In genomic region chr10:46550076-46550790, GRCh38 we compare ENCODE assay signal across 11 cellular contexts. TPM values are rescaled to one million over a fixed set of nuclear protein-coding genes. Genes with fewer than 3 reads are reported as not detected.
A peak's percentile ranks its signal among the peaks of the same experiment; 100 is the strongest.
DNase-seq lines count a peak whose midpoint lies in the region; ATAC-seq, FAIRE-seq and TF ChIP-seq lines count a peak whose summit lies in the region.
"Had no signal": no experiment of that assay in that cellular context is flagged by ENCODE, and none has a peak within 500 bp of the region (broad histone marks: within the 10 kb centered on the region; RNA-seq: fewer than 3 reads in every experiment).

No MANE protein-coding gene starts in this region.

- WGBS in K562 (ENCODE audit: insufficient coverage, low coverage, missing lambda C conversion rate): 5% methylated on average over 20 of the region's 20 CpGs
- 71% methylated on average over 12 of the region's 20 CpGs for whole genome bisulfite sequencing in right lobe of liver (ENCODE audit: insufficient coverage, low coverage, low lambda C conversion rate, missing lambda C conversion rate)
- WGBS in spleen, 5 donors: 83 to 89% (median 84%) methylated on average over 20 of the region's 20 CpGs

- H3K4me1 ChIP-seq in K562 (replicated peaks in 1 of 2; ENCODE audit: control insufficient read depth in 2 of 2, insufficient read depth in 2 of 2, low read length in 2 of 2): peaks cover 7 to 21% of the 10 kb centered on the region in 2 experiments; a peak in 4 of 5 replicates
- no peaks in the 10 kb centered on the region for H3K4me1 ChIP-seq in right lobe of liver
- no peaks in the 10 kb centered on the region for H3K4me1 ChIP-seq in spleen

- no peak for TF ChIP-seq EP300 in K562 (IDR thresholded peaks at IDR 0.05; ENCODE audit: low read length)

- no TSS peak for BruUV-seq in K562 (replicated peaks; lab: Mats Ljungman, UMichigan)

- ATAC-seq in K562 (peak; percentile 4), right lobe of liver (peak in 1 of 4 donors; percentile 0)

- peaks cover 63% of the 10 kb centered on the region for H4K20me1 ChIP-seq in K562 (replicated peaks; ENCODE audit: control insufficient read depth, insufficient read depth, low read length)

- in situ Hi-C loops in K562 (cut with MboI): no loop called here

- TF ChIP-seq CTCF in VCaP (conservative IDR thresholded peaks at IDR 0.05) (no peak), K562 (IDR thresholded peaks at IDR 0.05 in 2 of 3, conservative IDR thresholded peaks at IDR 0.05 in 1 of 3; ENCODE audit: insufficient read depth in 2 of 3, low read depth in 1 of 3, low read length in 3 of 3) (no peak), right lobe of liver (IDR thresholded peaks at IDR 0.05) (no peak), spleen (IDR thresholded peaks at IDR 0.05 in 8 of 11, conservative IDR thresholded peaks at IDR 0.05 in 3 of 11) (no peak)

- TF ChIP-seq RAD21 in K562 (CRISPR knock-in tag; conservative IDR thresholded peaks at IDR 0.05 in 1 of 2, IDR thresholded peaks at IDR 0.05 in 1 of 2): no peak

- H3K27me3 ChIP-seq in K562 (ENCODE audit: control insufficient read depth in 2 of 2, insufficient read depth in 2 of 2, low read length in 2 of 2): peaks cover 46 to 95% of the 10 kb centered on the region in 2 experiments; a peak in 4 of 5 replicates
- no peaks in the 10 kb centered on the region for H3K27me3 ChIP-seq in right lobe of liver
- H3K27me3 ChIP-seq in spleen (replicated peaks in 1 of 7): peaks cover under 1 to 35% (median 10%) of the 10 kb centered on the region in 7 donors

- H3K4me2 ChIP-seq in K562 (ENCODE audit: insufficient read depth, low read length): no peak overlapping the region

- no peaks in the 10 kb centered on the region for H3K9me1 ChIP-seq in K562 (ENCODE audit: control insufficient read depth, insufficient read depth, low read length)

- H3K36me3 ChIP-seq in K562 (ENCODE audit: control insufficient read depth, insufficient read depth, low read length) (no peaks in the 10 kb centered on the region), right lobe of liver (no peaks in the 10 kb centered on the region), spleen (no peaks in the 10 kb centered on the region)

- FAIRE-seq in K562 (lab: Jason Lieb, UNC): no peak

- H3K79me2 ChIP-seq in K562 (ENCODE audit: control insufficient read depth, insufficient read depth, low read length): no peaks in the 10 kb centered on the region

- no peak for TF ChIP-seq POLR2A in K562 (conservative IDR thresholded peaks at IDR 0.05)
- TF ChIP-seq POLR2A in right lobe of liver (IDR thresholded peaks at IDR 0.05): no peak
- TF ChIP-seq POLR2A in spleen (IDR thresholded peaks at IDR 0.05): no peak

- intact Hi-C loops in K562 (cut with micrococcal nuclease) (no loop called here), right lobe of liver (cut with DNase I) (no loop called here), spleen (cut with DNase I; ENCODE audit: low total_unique reads) (no loop called here)

- DNase-seq in K562 (ENCODE audit: extremely low read depth in 1 of 4, low spot score in 3 of 4) (no peak), right lobe of liver (peak; percentile 22 to 58 (median 58)), spleen (peak; percentile 81), NCI-H1105 treated with DMSO at 0.1 percent for 48 hours (lab: John Stamatoyannopoulos, UW) (no peak), NCI-H2171 treated with DMSO at 0.1 percent for 48 hours (lab: John Stamatoyannopoulos, UW) (no peak), SK-N-DZ (ENCODE audit: low spot score) (no peak)
- DNase-seq: NCI-H1092 treated with DMSO at 0.1 percent for 48 hours, NCI-H510A treated with DMSO at 0.1 percent for 48 hours had no signal

- CTCF ChIA-PET in K562 (lab: Yijun Ruan, JAX; ENCODE audit: low intra/inter-chr PET ratio): no interaction called here

- H2AFZ ChIP-seq in K562 (ENCODE audit: low read depth, low read length): no peak overlapping the region

- H3K27ac ChIP-seq in VCaP (peak overlapping the region; percentile 97; the same call in 1 of the 2 replicates), K562 (ENCODE audit: extremely low read depth, low read depth, low read length) (no peak overlapping the region), right lobe of liver (no peak overlapping the region), spleen (no peak overlapping the region)

- POLR2A ChIA-PET in K562 (lab: Yijun Ruan, JAX): interaction anchor here (1.0 kb wide), 2 partner anchors 10 to 11 kb away, joined by 5 read pairs; no protein-coding TSS in a partner anchor

- H3K9ac ChIP-seq in K562 (ENCODE audit: insufficient read depth in 1 of 2, low read depth in 2 of 2, low read length in 2 of 2): peak overlapping the region in 1 of 2 experiments; percentile 2; a peak in 1 of 4 replicates

- H3K9me3 ChIP-seq in K562 (replicated peaks; ENCODE audit: control insufficient read depth, insufficient read depth, low read depth, low read length) (no peaks in the 10 kb centered on the region), right lobe of liver (no peaks in the 10 kb centered on the region), spleen (no peaks in the 10 kb centered on the region)

- H3K4me3 ChIP-seq in K562 (no peak overlapping the region), right lobe of liver (no peak overlapping the region), spleen (no peak overlapping the region)

TF ChIP-seq in K562, 482 proteins besides CTCF, POLR2A, EP300 and RAD21 (continues in another document):
- TF ChIP-seq THAP12 (CRISPR knock-in tag; IDR thresholded peaks at IDR 0.05): 0 out of 2 replicates have a peak, but pooled peaks have one; percentile 11
- TF ChIP-seq PCBP1 (IDR thresholded peaks at IDR 0.05; ENCODE audit: low read depth, low read length, poor library complexity, severe bottlenecking): peak; percentile 43
- 0 out of 2 replicates have a peak, but pooled peaks have one; percentile 13 for TF ChIP-seq JUNB (CRISPR knock-in tag; conservative IDR thresholded peaks at IDR 0.05)

RNA-seq across cellular contexts. Expression of gene GPRIN2, which starts 6.2 kb away (rescaled TPM):
- total RNA-seq in K562 (2011; cell fraction: chromatin; rRNA removed; ENCODE audit: low replicate concordance): not detected in 2 replicates
- not detected in 2 replicates for total RNA-seq in K562 (2011; cell fraction: nucleolus; rRNA removed)
- not detected in 2 replicates for total RNA-seq in K562 (2011; cell fraction: nucleoplasm; rRNA removed)
- total RNA-seq in K562 (2014; rRNA removed): not detected in 2 replicates
- total RNA-seq in K562 (2014; rRNA removed; fragmentation: Illumina TruSeq; extraction: Trizol): not detected in 2 replicates
- total RNA-seq in K562 (2015; rRNA removed; fragmentation: Illumina TruSeq; extraction: Trizol): not detected in 2 replicates
- not detected in 2 replicates for total RNA-seq in K562 (2021)
- not detected in 2 replicates for polyA plus RNA-seq in K562 (2011; rRNA removed)
- polyA plus RNA-seq in K562 (2011; cell fraction: cytosol; rRNA removed): not detected in 2 replicates
- not detected in 2 replicates for polyA plus RNA-seq in K562 (2011; cell fraction: nucleus; rRNA removed)
- not detected in 2 replicates for polyA plus RNA-seq in K562 (2012)
- polyA plus RNA-seq in K562 (2014; fragmentation: Illumina TruSeq; extraction: Trizol): not detected in 2 replicates
- polyA plus RNA-seq in K562 (2014; fragmentation: Nextera tagmentation; extraction: Ambion mirVana): not detected
- polyA plus RNA-seq in K562 (2014; rRNA removed): not detected in 2 replicates
- not detected in 2 replicates for polyA minus RNA-seq in K562 (2011; rRNA and poly(A)+ RNA removed)
- polyA minus RNA-seq in K562 (2011; cell fraction: cytosol; rRNA and poly(A)+ RNA removed): not detected in 2 replicates
- not detected in 2 replicates for polyA minus RNA-seq in K562 (2011; cell fraction: nucleus; rRNA and poly(A)+ RNA removed)
- total RNA-seq in right lobe of liver: under 1 TPM; 0.19 to 0.84 (median 0.32) TPM
- not detected for total RNA-seq in spleen
- polyA plus RNA-seq in spleen: not detected
- polyA plus RNA-seq in SK-N-DZ (2014; cell fraction: cytosol; rRNA removed): not detected in 2 replicates
- polyA plus RNA-seq in SK-N-DZ (2014; cell fraction: nucleus; rRNA removed): not detected in 2 replicates
- total RNA-seq: CD8-positive, alpha-beta memory T cell; mononuclear cell had no signal
- polyA plus RNA-seq: CD8-positive, alpha-beta memory T cell had no signal

RNA-seq across cellular contexts. Expression of gene SYT15, which starts 28.7 kb away (rescaled TPM):
- 1.5 and 3.2 TPM in 2 replicates for total RNA-seq in K562 (2011; cell fraction: chromatin; rRNA removed; ENCODE audit: low replicate concordance)
- 0.67 and 1.1 TPM in 2 replicates for total RNA-seq in K562 (2011; cell fraction: nucleolus; rRNA removed)
- total RNA-seq in K562 (2011; cell fraction: nucleoplasm; rRNA removed): 1.6 and 2.4 TPM in 2 replicates
- total RNA-seq in K562 (2014; rRNA removed) (0.05 and 0.37 TPM in 2 replicates), K562 (2014; rRNA removed; fragmentation: Illumina TruSeq; extraction: Trizol) (0.25 and 0.70 TPM in 2 replicates), K562 (2015; rRNA removed; fragmentation: Illumina TruSeq; extraction: Trizol) (0.23 TPM in 1 of 2 replicates, not detected in the other), K562 (2021) (0.65 and 0.82 TPM in 2 replicates), right lobe of liver (1 to 10 TPM in 2 of 6 experiments, under 1 TPM in 4; 0.43 to 1.3 (median 0.82) TPM), spleen (1 to 10 TPM in 6 of 7 donors, under 1 TPM in 1; 0.92 to 8.4 (median 3.2) TPM)
- polyA plus RNA-seq in K562 (2011; rRNA removed) (0.22 and 0.53 TPM in 2 replicates), K562 (2014; fragmentation: Illumina TruSeq; extraction: Trizol) (0.10 and 0.22 TPM in 2 replicates), K562 (2014; fragmentation: Nextera tagmentation; extraction: Ambion mirVana) (under 1 TPM; 0.15 to 0.20 TPM), K562 (2014; rRNA removed) (0.05 and 0.36 TPM in 2 replicates), spleen (1 to 10 TPM in 2 of 3 donors, under 1 TPM in 1; 0.20 to 1.5 (median 1.0) TPM)
- 0.15 and 0.25 TPM in 2 replicates for polyA plus RNA-seq in K562 (2011; cell fraction: cytosol; rRNA removed)
- 0.49 and 0.74 TPM in 2 replicates for polyA plus RNA-seq in K562 (2011; cell fraction: nucleus; rRNA removed)
- polyA plus RNA-seq in K562 (2012): 0.15 and 0.39 TPM in 2 replicates
- 0.51 and 0.60 TPM in 2 replicates for polyA minus RNA-seq in K562 (2011; rRNA and poly(A)+ RNA removed)
- polyA minus RNA-seq in K562 (2011; cell fraction: cytosol; rRNA and poly(A)+ RNA removed): not detected in 2 replicates
- 0.33 and 0.40 TPM in 2 replicates for polyA minus RNA-seq in K562 (2011; cell fraction: nucleus; rRNA and poly(A)+ RNA removed)
- polyA plus RNA-seq in SK-N-DZ (2014; cell fraction: cytosol; rRNA removed): not detected in 2 replicates
- polyA plus RNA-seq in SK-N-DZ (2014; cell fraction: nucleus; rRNA removed): 0.02 TPM in 2 replicates

Comparison
In these comparisons a context has a peak if more than half of its experiments do, and no peak if none do; other contexts are left out.
1. DNase-seq: peak in right lobe of liver (3 of 3) and spleen (single experiment); none in K562 (0 of 4), NCI-H1105 treated with DMSO at 0.1 percent for 48 hours (single experiment), NCI-H2171 treated with DMSO at 0.1 percent for 48 hours (single experiment) and SK-N-DZ (single experiment).